Comparison of ENCODE assay signal across 1 cellular context in the genomic region with DNA sequence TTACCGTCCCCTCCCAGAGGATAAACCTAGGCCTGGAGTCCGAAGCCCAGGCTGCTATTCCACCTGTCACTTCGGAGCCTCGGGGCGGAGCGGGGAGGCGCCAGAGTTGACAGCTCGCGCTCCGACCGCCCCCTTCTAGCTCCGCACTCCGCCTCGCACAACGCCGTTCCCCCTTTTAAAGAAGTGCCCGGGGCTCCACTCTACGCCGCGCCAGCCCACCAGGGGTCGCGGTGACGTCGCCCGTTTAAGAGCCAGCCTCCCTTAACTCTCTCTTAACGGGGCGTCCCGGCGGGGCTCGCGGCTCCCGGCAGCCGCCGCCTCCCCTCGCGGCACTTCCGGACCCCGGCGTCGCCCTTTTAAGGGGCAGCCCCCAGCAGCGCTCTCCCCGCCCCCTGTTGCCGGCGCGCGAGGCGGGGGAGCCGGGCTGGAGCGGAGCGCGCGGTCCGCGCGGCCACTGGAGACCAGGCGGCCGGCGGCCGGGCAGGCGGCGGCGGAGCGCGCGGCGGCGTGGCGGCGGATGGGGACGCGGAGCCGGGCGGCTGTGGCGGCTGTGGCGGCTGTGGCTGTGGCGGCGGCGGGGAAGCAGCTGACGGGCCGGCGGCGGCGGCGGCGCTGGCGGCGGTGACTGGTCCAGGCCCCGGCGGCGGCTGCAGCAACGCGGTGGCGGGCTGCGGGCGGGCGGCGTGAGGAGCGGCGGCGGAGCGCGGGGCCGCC.
TF ChIP-seq lines count a peak whose summit lies in the region.

A gene (plus strand): TSS at position 454 of the 714 bp plus-strand sequence. CDS start 364 bp downstream, outside the sequence.

TF ChIP-seq in HEK293, 187 proteins besides CTCF, POLR2A, EP300 and RAD21 (continued from another document and continues in another):
- no peak for TF ChIP-seq ZNF37A (tag by site-specific recombination; IDR thresholded peaks at IDR 0.05)
- no peak for TF ChIP-seq ZNF433 (tag by site-specific recombination; IDR thresholded peaks at IDR 0.05; ENCODE audit: low read depth)
- TF ChIP-seq ZNF610 (tag by site-specific recombination; IDR thresholded peaks at IDR 0.05; ENCODE audit: borderline replicate concordance), result 0 out of 2 replicates have a peak, but pooled peaks have one; percentile 33
- no peak for TF ChIP-seq ZNF324 (tag by site-specific recombination; IDR thresholded peaks at IDR 0.05)
- TF ChIP-seq ZNF175 (tag by site-specific recombination; IDR thresholded peaks at IDR 0.05), result no peak
- peak; percentile 77; the same call in 1 of the 2 replicates for TF ChIP-seq KLF16 (tag by site-specific recombination; IDR thresholded peaks at IDR 0.05)
- peak; percentile 48; the same call in 1 of the 2 replicates for TF ChIP-seq IKZF3 (tag by site-specific recombination; IDR thresholded peaks at IDR 0.05)
- 0 out of 2 replicates have a peak, but pooled peaks have one; percentile 29 for TF ChIP-seq ZNF24 (tag by site-specific recombination; IDR thresholded peaks at IDR 0.05)
- no peak for TF ChIP-seq ZNF169 (tag by site-specific recombination; IDR thresholded peaks at IDR 0.05)
- TF ChIP-seq ZNF768 (tag by site-specific recombination; IDR thresholded peaks at IDR 0.05), result no peak
- TF ChIP-seq, protein P1, sequence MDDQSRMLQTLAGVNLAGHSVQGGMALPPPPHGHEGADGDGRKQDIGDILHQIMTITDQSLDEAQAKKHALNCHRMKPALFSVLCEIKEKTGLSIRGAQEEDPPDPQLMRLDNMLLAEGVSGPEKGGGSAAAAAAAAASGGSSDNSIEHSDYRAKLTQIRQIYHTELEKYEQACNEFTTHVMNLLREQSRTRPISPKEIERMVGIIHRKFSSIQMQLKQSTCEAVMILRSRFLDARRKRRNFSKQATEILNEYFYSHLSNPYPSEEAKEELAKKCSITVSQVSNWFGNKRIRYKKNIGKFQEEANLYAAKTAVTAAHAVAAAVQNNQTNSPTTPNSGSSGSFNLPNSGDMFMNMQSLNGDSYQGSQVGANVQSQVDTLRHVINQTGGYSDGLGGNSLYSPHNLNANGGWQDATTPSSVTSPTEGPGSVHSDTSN (CRISPR knock-in tag; IDR thresholded peaks at IDR 0.05), result no peak
- peak; percentile 59; the same call in 1 of the 2 replicates for TF ChIP-seq ZNF423 (tag by site-specific recombination; IDR thresholded peaks at IDR 0.05)
- peak; percentile 63; the same call in 1 of the 2 replicates for TF ChIP-seq KLF1 (tag by site-specific recombination; IDR thresholded peaks at IDR 0.05)
- no peak for TF ChIP-seq ZNF501 (tag by site-specific recombination; IDR thresholded peaks at IDR 0.05)
- TF ChIP-seq, protein P2, sequence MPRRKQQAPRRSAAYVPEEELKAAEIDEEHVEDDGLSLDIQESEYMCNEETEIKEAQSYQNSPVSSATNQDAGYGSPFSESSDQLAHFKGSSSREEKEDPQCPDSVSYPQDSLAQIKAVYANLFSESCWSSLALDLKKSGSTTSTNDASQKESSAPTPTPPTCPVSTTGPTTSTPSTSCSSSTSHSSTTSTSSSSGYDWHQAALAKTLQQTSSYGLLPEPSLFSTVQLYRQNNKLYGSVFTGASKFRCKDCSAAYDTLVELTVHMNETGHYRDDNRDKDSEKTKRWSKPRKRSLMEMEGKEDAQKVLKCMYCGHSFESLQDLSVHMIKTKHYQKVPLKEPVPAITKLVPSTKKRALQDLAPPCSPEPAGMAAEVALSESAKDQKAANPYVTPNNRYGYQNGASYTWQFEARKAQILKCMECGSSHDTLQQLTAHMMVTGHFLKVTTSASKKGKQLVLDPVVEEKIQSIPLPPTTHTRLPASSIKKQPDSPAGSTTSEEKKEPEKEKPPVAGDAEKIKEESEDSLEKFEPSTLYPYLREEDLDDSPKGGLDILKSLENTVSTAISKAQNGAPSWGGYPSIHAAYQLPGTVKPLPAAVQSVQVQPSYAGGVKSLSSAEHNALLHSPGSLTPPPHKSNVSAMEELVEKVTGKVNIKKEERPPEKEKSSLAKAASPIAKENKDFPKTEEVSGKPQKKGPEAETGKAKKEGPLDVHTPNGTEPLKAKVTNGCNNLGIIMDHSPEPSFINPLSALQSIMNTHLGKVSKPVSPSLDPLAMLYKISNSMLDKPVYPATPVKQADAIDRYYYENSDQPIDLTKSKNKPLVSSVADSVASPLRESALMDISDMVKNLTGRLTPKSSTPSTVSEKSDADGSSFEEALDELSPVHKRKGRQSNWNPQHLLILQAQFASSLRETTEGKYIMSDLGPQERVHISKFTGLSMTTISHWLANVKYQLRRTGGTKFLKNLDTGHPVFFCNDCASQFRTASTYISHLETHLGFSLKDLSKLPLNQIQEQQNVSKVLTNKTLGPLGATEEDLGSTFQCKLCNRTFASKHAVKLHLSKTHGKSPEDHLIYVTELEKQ (tag by site-specific recombination; IDR thresholded peaks at IDR 0.05; ENCODE audit: borderline replicate concordance), result no peak
- TF ChIP-seq KLF7 (tag by site-specific recombination; IDR thresholded peaks at IDR 0.05; ENCODE audit: borderline replicate concordance), result no peak; the same call in 1 of the 2 replicates
- TF ChIP-seq ZNF426 (tag by site-specific recombination; IDR thresholded peaks at IDR 0.05), result no peak
- TF ChIP-seq, protein P3, sequence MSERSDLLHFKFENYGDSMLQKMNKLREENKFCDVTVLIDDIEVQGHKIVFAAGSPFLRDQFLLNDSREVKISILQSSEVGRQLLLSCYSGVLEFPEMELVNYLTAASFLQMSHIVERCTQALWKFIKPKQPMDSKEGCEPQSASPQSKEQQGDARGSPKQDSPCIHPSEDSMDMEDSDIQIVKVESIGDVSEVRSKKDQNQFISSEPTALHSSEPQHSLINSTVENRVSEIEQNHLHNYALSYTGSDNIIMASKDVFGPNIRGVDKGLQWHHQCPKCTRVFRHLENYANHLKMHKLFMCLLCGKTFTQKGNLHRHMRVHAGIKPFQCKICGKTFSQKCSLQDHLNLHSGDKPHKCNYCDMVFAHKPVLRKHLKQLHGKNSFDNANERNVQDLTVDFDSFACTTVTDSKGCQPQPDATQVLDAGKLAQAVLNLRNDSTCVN (tag by site-specific recombination; optimal IDR thresholded peaks at IDR 0.05), result peak; percentile 67
- TF ChIP-seq SETDB1 (IDR thresholded peaks at IDR 0.05; ENCODE audit: insufficient read length, low read length), result peak; percentile 63
- TF ChIP-seq, protein P4, sequence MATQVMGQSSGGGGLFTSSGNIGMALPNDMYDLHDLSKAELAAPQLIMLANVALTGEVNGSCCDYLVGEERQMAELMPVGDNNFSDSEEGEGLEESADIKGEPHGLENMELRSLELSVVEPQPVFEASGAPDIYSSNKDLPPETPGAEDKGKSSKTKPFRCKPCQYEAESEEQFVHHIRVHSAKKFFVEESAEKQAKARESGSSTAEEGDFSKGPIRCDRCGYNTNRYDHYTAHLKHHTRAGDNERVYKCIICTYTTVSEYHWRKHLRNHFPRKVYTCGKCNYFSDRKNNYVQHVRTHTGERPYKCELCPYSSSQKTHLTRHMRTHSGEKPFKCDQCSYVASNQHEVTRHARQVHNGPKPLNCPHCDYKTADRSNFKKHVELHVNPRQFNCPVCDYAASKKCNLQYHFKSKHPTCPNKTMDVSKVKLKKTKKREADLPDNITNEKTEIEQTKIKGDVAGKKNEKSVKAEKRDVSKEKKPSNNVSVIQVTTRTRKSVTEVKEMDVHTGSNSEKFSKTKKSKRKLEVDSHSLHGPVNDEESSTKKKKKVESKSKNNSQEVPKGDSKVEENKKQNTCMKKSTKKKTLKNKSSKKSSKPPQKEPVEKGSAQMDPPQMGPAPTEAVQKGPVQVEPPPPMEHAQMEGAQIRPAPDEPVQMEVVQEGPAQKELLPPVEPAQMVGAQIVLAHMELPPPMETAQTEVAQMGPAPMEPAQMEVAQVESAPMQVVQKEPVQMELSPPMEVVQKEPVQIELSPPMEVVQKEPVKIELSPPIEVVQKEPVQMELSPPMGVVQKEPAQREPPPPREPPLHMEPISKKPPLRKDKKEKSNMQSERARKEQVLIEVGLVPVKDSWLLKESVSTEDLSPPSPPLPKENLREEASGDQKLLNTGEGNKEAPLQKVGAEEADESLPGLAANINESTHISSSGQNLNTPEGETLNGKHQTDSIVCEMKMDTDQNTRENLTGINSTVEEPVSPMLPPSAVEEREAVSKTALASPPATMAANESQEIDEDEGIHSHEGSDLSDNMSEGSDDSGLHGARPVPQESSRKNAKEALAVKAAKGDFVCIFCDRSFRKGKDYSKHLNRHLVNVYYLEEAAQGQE (tag by site-specific recombination; IDR thresholded peaks at IDR 0.05), result no peak
- TF ChIP-seq, protein P5, sequence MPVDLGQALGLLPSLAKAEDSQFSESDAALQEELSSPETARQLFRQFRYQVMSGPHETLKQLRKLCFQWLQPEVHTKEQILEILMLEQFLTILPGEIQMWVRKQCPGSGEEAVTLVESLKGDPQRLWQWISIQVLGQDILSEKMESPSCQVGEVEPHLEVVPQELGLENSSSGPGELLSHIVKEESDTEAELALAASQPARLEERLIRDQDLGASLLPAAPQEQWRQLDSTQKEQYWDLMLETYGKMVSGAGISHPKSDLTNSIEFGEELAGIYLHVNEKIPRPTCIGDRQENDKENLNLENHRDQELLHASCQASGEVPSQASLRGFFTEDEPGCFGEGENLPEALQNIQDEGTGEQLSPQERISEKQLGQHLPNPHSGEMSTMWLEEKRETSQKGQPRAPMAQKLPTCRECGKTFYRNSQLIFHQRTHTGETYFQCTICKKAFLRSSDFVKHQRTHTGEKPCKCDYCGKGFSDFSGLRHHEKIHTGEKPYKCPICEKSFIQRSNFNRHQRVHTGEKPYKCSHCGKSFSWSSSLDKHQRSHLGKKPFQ (tag by site-specific recombination; IDR thresholded peaks at IDR 0.05), result no peak
- no peak for TF ChIP-seq ZNF785 (tag by site-specific recombination; IDR thresholded peaks at IDR 0.05)
- TF ChIP-seq ZNF174 (tag by site-specific recombination; IDR thresholded peaks at IDR 0.05), result no peak
- TF ChIP-seq KLF8 (tag by site-specific recombination; IDR thresholded peaks at IDR 0.05), result peak; percentile 76; the same call in 1 of the 2 replicates
- no peak for TF ChIP-seq RBAK (tag by site-specific recombination; IDR thresholded peaks at IDR 0.05)
- TF ChIP-seq, protein P6, sequence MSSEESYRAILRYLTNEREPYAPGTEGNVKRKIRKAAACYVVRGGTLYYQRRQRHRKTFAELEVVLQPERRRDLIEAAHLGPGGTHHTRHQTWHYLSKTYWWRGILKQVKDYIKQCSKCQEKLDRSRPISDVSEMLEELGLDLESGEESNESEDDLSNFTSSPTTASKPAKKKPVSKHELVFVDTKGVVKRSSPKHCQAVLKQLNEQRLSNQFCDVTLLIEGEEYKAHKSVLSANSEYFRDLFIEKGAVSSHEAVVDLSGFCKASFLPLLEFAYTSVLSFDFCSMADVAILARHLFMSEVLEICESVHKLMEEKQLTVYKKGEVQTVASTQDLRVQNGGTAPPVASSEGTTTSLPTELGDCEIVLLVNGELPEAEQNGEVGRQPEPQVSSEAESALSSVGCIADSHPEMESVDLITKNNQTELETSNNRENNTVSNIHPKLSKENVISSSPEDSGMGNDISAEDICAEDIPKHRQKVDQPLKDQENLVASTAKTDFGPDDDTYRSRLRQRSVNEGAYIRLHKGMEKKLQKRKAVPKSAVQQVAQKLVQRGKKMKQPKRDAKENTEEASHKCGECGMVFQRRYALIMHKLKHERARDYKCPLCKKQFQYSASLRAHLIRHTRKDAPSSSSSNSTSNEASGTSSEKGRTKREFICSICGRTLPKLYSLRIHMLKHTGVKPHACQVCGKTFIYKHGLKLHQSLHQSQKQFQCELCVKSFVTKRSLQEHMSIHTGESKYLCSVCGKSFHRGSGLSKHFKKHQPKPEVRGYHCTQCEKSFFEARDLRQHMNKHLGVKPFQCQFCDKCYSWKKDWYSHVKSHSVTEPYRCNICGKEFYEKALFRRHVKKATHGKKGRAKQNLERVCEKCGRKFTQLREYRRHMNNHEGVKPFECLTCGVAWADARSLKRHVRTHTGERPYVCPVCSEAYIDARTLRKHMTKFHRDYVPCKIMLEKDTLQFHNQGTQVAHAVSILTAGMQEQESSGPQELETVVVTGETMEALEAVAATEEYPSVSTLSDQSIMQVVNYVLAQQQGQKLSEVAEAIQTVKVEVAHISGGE (tag by site-specific recombination; conservative IDR thresholded peaks at IDR 0.05; ENCODE audit: low read depth), result peak; percentile 31; the same call in 1 of the 2 replicates
- no peak for TF ChIP-seq FEZF1 (tag by site-specific recombination; IDR thresholded peaks at IDR 0.05)
- no peak for TF ChIP-seq ZNF48 (tag by site-specific recombination; IDR thresholded peaks at IDR 0.05)
- TF ChIP-seq ZNF664 (tag by site-specific recombination; IDR thresholded peaks at IDR 0.05), result no peak
- no peak for TF ChIP-seq HOXA7 (CRISPR knock-in tag; IDR thresholded peaks at IDR 0.05; ENCODE audit: borderline replicate concordance)
- no peak for TF ChIP-seq TRIM28 (IDR thresholded peaks at IDR 0.05; ENCODE audit: borderline replicate concordance, low read length)
- TF ChIP-seq ZNF140 (tag by site-specific recombination; IDR thresholded peaks at IDR 0.05), result no peak
- no peak for TF ChIP-seq ZNF132 (tag by site-specific recombination; IDR thresholded peaks at IDR 0.05; ENCODE audit: borderline replicate concordance)
- peak; percentile 83 for TF ChIP-seq ZIC2 (tag by site-specific recombination; IDR thresholded peaks at IDR 0.05)
- TF ChIP-seq, protein P7, sequence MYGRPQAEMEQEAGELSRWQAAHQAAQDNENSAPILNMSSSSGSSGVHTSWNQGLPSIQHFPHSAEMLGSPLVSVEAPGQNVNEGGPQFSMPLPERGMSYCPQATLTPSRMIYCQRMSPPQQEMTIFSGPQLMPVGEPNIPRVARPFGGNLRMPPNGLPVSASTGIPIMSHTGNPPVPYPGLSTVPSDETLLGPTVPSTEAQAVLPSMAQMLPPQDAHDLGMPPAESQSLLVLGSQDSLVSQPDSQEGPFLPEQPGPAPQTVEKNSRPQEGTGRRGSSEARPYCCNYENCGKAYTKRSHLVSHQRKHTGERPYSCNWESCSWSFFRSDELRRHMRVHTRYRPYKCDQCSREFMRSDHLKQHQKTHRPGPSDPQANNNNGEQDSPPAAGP (tag by site-specific recombination; IDR thresholded peaks at IDR 0.05), result peak; percentile 55; the same call in 1 of the 2 replicates
- TF ChIP-seq, protein P8, sequence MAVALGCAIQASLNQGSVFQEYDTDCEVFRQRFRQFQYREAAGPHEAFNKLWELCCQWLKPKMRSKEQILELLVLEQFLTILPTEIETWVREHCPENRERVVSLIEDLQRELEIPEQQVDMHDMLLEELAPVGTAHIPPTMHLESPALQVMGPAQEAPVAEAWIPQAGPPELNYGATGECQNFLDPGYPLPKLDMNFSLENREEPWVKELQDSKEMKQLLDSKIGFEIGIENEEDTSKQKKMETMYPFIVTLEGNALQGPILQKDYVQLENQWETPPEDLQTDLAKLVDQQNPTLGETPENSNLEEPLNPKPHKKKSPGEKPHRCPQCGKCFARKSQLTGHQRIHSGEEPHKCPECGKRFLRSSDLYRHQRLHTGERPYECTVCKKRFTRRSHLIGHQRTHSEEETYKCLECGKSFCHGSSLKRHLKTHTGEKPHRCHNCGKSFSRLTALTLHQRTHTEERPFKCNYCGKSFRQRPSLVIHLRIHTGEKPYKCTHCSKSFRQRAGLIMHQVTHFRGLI (tag by site-specific recombination; IDR thresholded peaks at IDR 0.05), result no peak
- TF ChIP-seq ZNF354C (tag by site-specific recombination; IDR thresholded peaks at IDR 0.05; ENCODE audit: borderline replicate concordance, low read depth), result no peak
- TF ChIP-seq ZNF16 (tag by site-specific recombination; IDR thresholded peaks at IDR 0.05; ENCODE audit: low read depth), result no peak
- TF ChIP-seq ZNF707 (tag by site-specific recombination; IDR thresholded peaks at IDR 0.05), result no peak
- peak; percentile 91 for TF ChIP-seq GLIS2 (tag by site-specific recombination; IDR thresholded peaks at IDR 0.05)
- peak; percentile 73; the same call in 1 of the 2 replicates for TF ChIP-seq ZNF76 (tag by site-specific recombination; IDR thresholded peaks at IDR 0.05; ENCODE audit: borderline replicate concordance, low read depth)
- TF ChIP-seq ZNF837 (tag by site-specific recombination; IDR thresholded peaks at IDR 0.05), result no peak
